9 cellular contexts compared by ENCODE assay signal in genomic region chr9:34124923-34125322, GRCh38. TPM values are rescaled to one million over a fixed set of nuclear protein-coding genes. Genes with fewer than 3 reads are reported as not detected.
DNase-seq lines count a peak whose midpoint lies in the region; ATAC-seq, FAIRE-seq and TF ChIP-seq lines count a peak whose summit lies in the region.
"Had no signal": no experiment of that assay in that cellular context is flagged by ENCODE, and none has a peak within 500 bp of the region (broad histone marks: within the 10 kb centered on the region; RNA-seq: fewer than 3 reads in every experiment).

No MANE protein-coding gene starts in this region.

- peak overlapping the region; percentile 96 for H3K4me3 Mint-ChIP-seq in activated T-cell treated with anti-CD3 and anti-CD28 coated beads, Interleukin-2, amount 50 U/mL, for 4 hours
- H3K4me3 Mint-ChIP-seq in activated CD8-positive, alpha-beta T cell treated with anti-CD3 and anti-CD28 coated beads for 36 hours, result peak overlapping the region; percentile 98

- POLR2A ChIA-PET in activated CD8-positive, alpha-beta T cell treated with anti-CD3 and anti-CD28 coated beads for 36 hours (lab: Charles Lee), result no interaction called here

- H3K27me3 Mint-ChIP-seq in activated T-cell treated with anti-CD3 and anti-CD28 coated beads, Interleukin-2, amount 50 U/mL, for 4 hours (ENCODE audit: low read depth), result no peaks in the 10 kb centered on the region
- H3K27me3 Mint-ChIP-seq in activated CD8-positive, alpha-beta T cell treated with anti-CD3 and anti-CD28 coated beads for 36 hours, result no peaks in the 10 kb centered on the region

- DNase-seq in activated T-cell treated with anti-CD3 and anti-CD28 coated beads, Interleukin-2, amount 50 U/mL, for 4 hours, result no peak
- DNase-seq in activated T-cell treated with anti-CD3 and anti-CD28 coated beads for 4 hours (no peak), keratinocyte (ENCODE audit: low read depth, low spot score) (no peak), thoracic aorta (ENCODE audit: low spot score) (no peak), ureter (ENCODE audit: low spot score) (no peak), NCI-H526 treated with DMSO at 0.1 percent for 48 hours (lab: John Stamatoyannopoulos, UW) (no peak)
- DNase-seq in activated CD8-positive, alpha-beta T cell treated with anti-CD3 and anti-CD28 coated beads for 36 hours, result no peak

- H3K9me3 ChIP-seq in keratinocyte (ENCODE audit: control insufficient read depth, low read depth, low read length) (no peaks in the 10 kb centered on the region), thoracic aorta (no peaks in the 10 kb centered on the region)

- dilution Hi-C loops in keratinocyte (cut with MboI; ENCODE audit: extremely low pct_ligation_motif_present, low sequenced_read_pairs), result no loop called here

- H3K9ac ChIP-seq in keratinocyte (ENCODE audit: control insufficient read depth, extremely low read depth, insufficient read depth, low read length), result peak overlapping the region; percentile 92

- H3K9me1 ChIP-seq in keratinocyte (ENCODE audit: control insufficient read depth, extremely low read depth, insufficient read depth, low read length), result no peaks in the 10 kb centered on the region

- H3K9me3 Mint-ChIP-seq in activated T-cell treated with anti-CD3 and anti-CD28 coated beads, Interleukin-2, amount 50 U/mL, for 4 hours, result no peaks in the 10 kb centered on the region
- H3K9me3 Mint-ChIP-seq in activated CD8-positive, alpha-beta T cell treated with anti-CD3 and anti-CD28 coated beads for 36 hours, result no peaks in the 10 kb centered on the region

- ATAC-seq in activated T-cell treated with anti-CD3 and anti-CD28 coated beads, Interleukin-2, amount 50 U/mL, for 4 hours, result no peak
- ATAC-seq in activated CD8-positive, alpha-beta T cell treated with anti-CD3 and anti-CD28 coated beads for 36 hours, result no peak
- ATAC-seq in thoracic aorta (ENCODE audit: insufficient number of reproducible peaks, low FRiP score, low read depth), result no peak
- ATAC-seq in GM21381 (IDR thresholded peaks at IDR 0.05; ENCODE audit: unreplicated experiment), result no peak

- peaks cover 53% of the 10 kb centered on the region for H3K79me2 ChIP-seq in keratinocyte (ENCODE audit: control insufficient read depth, insufficient read depth, low read length)

- H3K27me3 ChIP-seq in keratinocyte (ENCODE audit: control insufficient read depth, extremely low read depth, insufficient read depth, low read length) (no peaks in the 10 kb centered on the region), thoracic aorta (replicated peaks; ENCODE audit: insufficient read depth) (no peaks in the 10 kb centered on the region)

- peaks cover 4 to 18% of the 10 kb centered on the region in 2 experiments for H3K36me3 ChIP-seq in keratinocyte (ENCODE audit: control insufficient read depth in 2 of 2, extremely low read depth in 1 of 2, insufficient read depth in 2 of 2, low read length in 2 of 2)
- no peaks in the 10 kb centered on the region for H3K36me3 ChIP-seq in thoracic aorta

- FAIRE-seq in keratinocyte (lab: Jason Lieb, UNC), result peak; percentile 65
- FAIRE-seq: TTC549 had no signal

- no peak for TF ChIP-seq CTCF in activated CD8-positive, alpha-beta T cell treated with anti-CD3 and anti-CD28 coated beads for 36 hours (IDR thresholded peaks at IDR 0.05)
- TF ChIP-seq CTCF in keratinocyte (optimal IDR thresholded peaks at IDR 0.05 in 1 of 3, IDR thresholded peaks at IDR 0.05 in 1 of 3, conservative IDR thresholded peaks at IDR 0.05 in 1 of 3; ENCODE audit: extremely low read depth in 1 of 3, insufficient read depth in 2 of 3, low read length in 3 of 3) (no peak), thoracic aorta (IDR thresholded peaks at IDR 0.05) (no peak)

- peak overlapping the region; percentile 97 for H3K27ac Mint-ChIP-seq in activated CD8-positive, alpha-beta T cell treated with anti-CD3 and anti-CD28 coated beads for 36 hours

- intact Hi-C loops in activated CD8-positive, alpha-beta T cell treated with anti-CD3 and anti-CD28 coated beads for 36 hours (cut with micrococcal nuclease), result loop anchor here (10.0 kb wide), 1 partner anchor 130 kb away; no protein-coding TSS in a partner anchor

- H3K36me3 Mint-ChIP-seq in activated T-cell treated with anti-CD3 and anti-CD28 coated beads, Interleukin-2, amount 50 U/mL, for 4 hours (ENCODE audit: insufficient read depth), result peaks cover 27% of the 10 kb centered on the region
- peaks cover 42% of the 10 kb centered on the region for H3K36me3 Mint-ChIP-seq in activated CD8-positive, alpha-beta T cell treated with anti-CD3 and anti-CD28 coated beads for 36 hours (ENCODE audit: low read depth)

- H2AFZ ChIP-seq in keratinocyte (ENCODE audit: control insufficient read depth, low read length), result no peak overlapping the region

- peak overlapping the region; percentile 89 for H3K27ac ChIP-seq in keratinocyte (ENCODE audit: control insufficient read depth, insufficient read depth, low read length)
- H3K27ac ChIP-seq in thoracic aorta, result no peak overlapping the region

- H3K4me3 ChIP-seq in keratinocyte (ENCODE audit: control insufficient read depth in 2 of 3, extremely low read depth in 1 of 3, insufficient read depth in 2 of 3, low read depth in 1 of 3, low read length in 3 of 3) (peak overlapping the region; percentile 79 to 99 (median 81)), thoracic aorta (peak overlapping the region; percentile 99)

- peak overlapping the region; percentile 98 for H3K4me2 ChIP-seq in keratinocyte (ENCODE audit: control insufficient read depth, extremely low read depth, insufficient read depth, low read depth, low read length)

- no peaks in the 10 kb centered on the region for H4K20me1 ChIP-seq in keratinocyte (ENCODE audit: control insufficient read depth, extremely low read depth, insufficient read depth, low read length)

- H3K4me1 ChIP-seq in keratinocyte (ENCODE audit: control insufficient read depth, extremely low read depth, insufficient read depth, low read length), result peaks cover 16% of the 10 kb centered on the region
- H3K4me1 ChIP-seq in thoracic aorta (ENCODE audit: control insufficient read depth in 1 of 2, low read depth in 2 of 2), result peaks cover 19 to 44% of the 10 kb centered on the region in 2 donors

- H3K4me1 Mint-ChIP-seq in activated T-cell treated with anti-CD3 and anti-CD28 coated beads, Interleukin-2, amount 50 U/mL, for 4 hours (ENCODE audit: low read depth), result peaks cover 50% of the 10 kb centered on the region
- H3K4me1 Mint-ChIP-seq in activated CD8-positive, alpha-beta T cell treated with anti-CD3 and anti-CD28 coated beads for 36 hours (ENCODE audit: low read depth), result peaks cover 45% of the 10 kb centered on the region

- CTCF ChIA-PET in activated CD8-positive, alpha-beta T cell treated with anti-CD3 and anti-CD28 coated beads for 36 hours (lab: Charles Lee), result interaction anchor here (1.4 kb wide), 1 partner anchor 33 kb away, joined by 3 read pairs; no protein-coding TSS in a partner anchor

RNA-seq across cellular contexts. Expression of gene DCAF12, which starts 1.6 kb away (rescaled TPM):
- total RNA-seq in activated T-cell treated with anti-CD3 and anti-CD28 coated beads, Interleukin-2, amount 50 U/mL, for 4 hours, result 10 to 100 TPM; 38.7 to 44.7 (median 41.4) TPM
- 10 to 100 TPM; 30.5 to 34.7 TPM for total RNA-seq in activated CD8-positive, alpha-beta T cell treated with anti-CD3 and anti-CD28 coated beads for 36 hours
- polyA plus RNA-seq in keratinocyte, result 27.5 to 34.0 TPM (median 33.0 TPM) in 3 replicates
- 7.6 TPM for polyA plus RNA-seq in keratinocyte (2011; ENCODE audit: low read depth)
- 24.7 and 36.3 TPM in 2 replicates for polyA plus RNA-seq in keratinocyte (2011; cell fraction: cytosol; rRNA removed)
- polyA plus RNA-seq in keratinocyte (2011; cell fraction: nucleus; rRNA removed), result 25.9 and 29.3 TPM in 2 replicates
- polyA plus RNA-seq in keratinocyte (2012; ENCODE audit: low replicate concordance), result 16.0 and 20.4 TPM in 2 replicates
- polyA minus RNA-seq in keratinocyte, result 31.7 to 53.9 TPM (median 40.1 TPM) in 3 replicates
- polyA minus RNA-seq in keratinocyte (2011; cell fraction: cytosol; rRNA and poly(A)+ RNA removed), result 22.1 TPM
- polyA minus RNA-seq in keratinocyte (2011; cell fraction: nucleus; rRNA and poly(A)+ RNA removed), result 13.2 and 25.4 TPM in 2 replicates
- total RNA-seq in thoracic aorta, result 10 to 100 TPM; 14.9 to 31.4 TPM
- total RNA-seq in ureter, result 31.6 TPM

RNA-seq across cellular contexts. Expression of gene UBAP1, which starts 53.9 kb away (rescaled TPM):
- 10 to 100 TPM; 31.7 to 35.9 (median 34.6) TPM for total RNA-seq in activated T-cell treated with anti-CD3 and anti-CD28 coated beads, Interleukin-2, amount 50 U/mL, for 4 hours
- 10 to 100 TPM; 28.2 to 29.8 TPM for total RNA-seq in activated CD8-positive, alpha-beta T cell treated with anti-CD3 and anti-CD28 coated beads for 36 hours
- 81.8 to 99.5 TPM (median 85.1 TPM) in 3 replicates for polyA plus RNA-seq in keratinocyte
- polyA plus RNA-seq in keratinocyte (2011; ENCODE audit: low read depth), result 82.4 TPM
- polyA plus RNA-seq in keratinocyte (2011; cell fraction: cytosol; rRNA removed), result 84.9 and 129 TPM in 2 replicates
- 86.4 and 97.7 TPM in 2 replicates for polyA plus RNA-seq in keratinocyte (2011; cell fraction: nucleus; rRNA removed)
- 53.2 and 80.7 TPM in 2 replicates for polyA plus RNA-seq in keratinocyte (2012; ENCODE audit: low replicate concordance)
- 75.0 to 108 TPM (median 90.8 TPM) in 3 replicates for polyA minus RNA-seq in keratinocyte
- 62.2 TPM for polyA minus RNA-seq in keratinocyte (2011; cell fraction: cytosol; rRNA and poly(A)+ RNA removed)
- polyA minus RNA-seq in keratinocyte (2011; cell fraction: nucleus; rRNA and poly(A)+ RNA removed), result 36.6 and 56.2 TPM in 2 replicates
- total RNA-seq in thoracic aorta (10 to 100 TPM; 35.7 to 52.3 TPM), ureter (47.0 TPM)
